Comparison of ENCODE assay signal across 20 cellular contexts in the genomic region with DNA sequence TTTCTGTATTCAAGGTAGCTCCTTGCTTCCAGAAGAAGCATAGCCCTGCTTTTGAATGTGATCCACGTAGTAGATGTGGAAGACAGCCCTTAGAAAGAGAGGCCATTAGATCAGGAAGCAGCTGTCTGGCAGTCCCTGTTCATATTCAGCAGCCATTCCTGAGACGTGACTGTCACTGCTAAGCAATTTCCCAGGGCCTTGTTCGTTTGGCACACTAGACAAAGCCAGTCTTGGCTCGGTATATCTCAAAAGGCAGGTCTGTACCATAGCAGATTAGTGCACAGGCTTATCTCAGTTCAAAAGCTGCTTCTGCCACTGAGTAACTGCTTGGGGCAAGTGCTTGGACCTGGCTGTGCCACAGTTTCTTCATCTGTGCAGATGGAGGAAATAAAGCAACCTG.
A peak's percentile ranks its signal among the peaks of the same experiment; 100 is the strongest.
DNase-seq lines count a peak whose midpoint lies in the region; ATAC-seq and TF ChIP-seq lines count a peak whose summit lies in the region.
"Had no signal": no experiment of that assay in that cellular context is flagged by ENCODE, and none has a peak within 500 bp of the region (broad histone marks: within the 10 kb centered on the region; RNA-seq: fewer than 3 reads in every experiment).

No MANE protein-coding gene starts in this region.

- H3K4me1 ChIP-seq in A673 (ENCODE audit: insufficient read depth, low read length, poor library complexity, severe bottlenecking): peaks cover 18% of the 10 kb centered on the region
- H3K4me1 ChIP-seq in BE2C: peaks cover 7% of the 10 kb centered on the region; the same call in 1 of the 2 replicates
- no peaks in the 10 kb centered on the region for H3K4me1 ChIP-seq in lung (ENCODE audit: control insufficient read depth in 2 of 2, insufficient read depth in 2 of 2, low read length in 2 of 2)
- H3K4me1 ChIP-seq: pancreas had no signal

- WGBS in lung, 2 donors: 70 to 75% methylated on average over 4 of the region's 4 CpGs

- peaks cover 3 to 21% (median 6%) of the 10 kb centered on the region in 5 experiments for H3K9me3 Mint-ChIP-seq in brain
- H3K9me3 Mint-ChIP-seq: activated naive CD8-positive, alpha-beta T cell treated with anti-CD3 and anti-CD28 coated beads, Interleukin-2, amount 10 ng/mL, durations not matched to agents 7 days and 5 days; activated T-helper 17 cell treated with anti-CD3 and anti-CD28 coated beads, Interleukin-2, amount 50 U/mL, for 72 hours; CD8-positive, alpha-beta memory T cell; stimulated activated naive B cell treated with anti-CD40 and anti-IgM and Interleukin-4, amounts not matched to agents 10 μg/mL and 1 μg/mL and 100 μg/mL, for 72 hours had no signal

- peaks cover 32% of the 10 kb centered on the region for H3K4me1 Mint-ChIP-seq in brain
- H3K4me1 Mint-ChIP-seq: activated CD4-positive, alpha-beta T cell treated with anti-CD3 and anti-CD28 coated beads, Interleukin-2, amount 10 ng/mL, durations not matched to agents 7 days and 5 days; activated naive CD8-positive, alpha-beta T cell treated with anti-CD3 and anti-CD28 coated beads, Interleukin-2, amount 10 ng/mL, durations not matched to agents 7 days and 5 days; activated T-helper 17 cell treated with anti-CD3 and anti-CD28 coated beads, Interleukin-2, amount 50 U/mL, for 72 hours; CD8-positive, alpha-beta memory T cell; stimulated activated naive B cell treated with anti-CD40 and anti-IgM and Interleukin-4, amounts not matched to agents 10 μg/mL and 1 μg/mL and 100 μg/mL, for 72 hours; T-cell had no signal

- H3K27ac ChIP-seq in A673 (ENCODE audit: low read depth, low read length, poor library complexity, severe bottlenecking) (no peak overlapping the region), lung (ENCODE audit: low read depth in 1 of 2, low read length in 1 of 2) (no peak overlapping the region)
- H3K27ac ChIP-seq: brain microvascular endothelial cell, pancreas had no signal

- no peak for TF ChIP-seq CTCF in A673 (conservative IDR thresholded peaks at IDR 0.05; ENCODE audit: low read depth, low read length)
- TF ChIP-seq CTCF in BE2C (IDR thresholded peaks at IDR 0.05; ENCODE audit: low read depth, low read length): no peak
- no peak for TF ChIP-seq CTCF in brain (conservative IDR thresholded peaks at IDR 0.05)
- no peak for TF ChIP-seq CTCF in lung (IDR thresholded peaks at IDR 0.05; ENCODE audit: control extremely low read depth, extremely low read depth)

- POLR2A ChIA-PET in A673 (lab: Charles Lee; ENCODE audit: low non-redundant PET): no interaction called here

- peak; percentile 36 for DNase-seq in A673 (ENCODE audit: low spot score)
- peak; percentile 31 for DNase-seq in BE2C
- no peak for DNase-seq in lung (ENCODE audit: low spot score)
- DNase-seq in activated effector memory CD4-positive, alpha-beta T cell treated with anti-CD3 and anti-CD28 coated beads, Interleukin-2, amount 50 U/mL, for 16 hours: no peak
- no peak for DNase-seq in SK-N-DZ (ENCODE audit: low spot score)
- no peak for DNase-seq in NCI-H2029 (lab: John Stamatoyannopoulos, UW)
- no peak for DNase-seq in SIG-M5 treated with dmso at 0.1 percent for 504 hours (lab: John Stamatoyannopoulos, UW; ENCODE audit: unreplicated experiment)
- DNase-seq: activated CD4-positive, alpha-beta T cell treated with anti-CD3 and anti-CD28 coated beads, Interleukin-2, amount 10 ng/mL, durations not matched to agents 7 days and 5 days; activated naive CD8-positive, alpha-beta T cell treated with anti-CD3 and anti-CD28 coated beads, Interleukin-2, amount 10 ng/mL, durations not matched to agents 7 days and 5 days; brain microvascular endothelial cell; CD8-positive, alpha-beta memory T cell; H7; mammary epithelial cell; NCI-H2081 treated with DMSO at 0.1 percent for 48 hours; pancreas; Right ventricle myocardium superior; stimulated activated naive B cell treated with anti-CD40 and anti-IgM and Interleukin-4, amounts not matched to agents 10 μg/mL and 1 μg/mL and 100 μg/mL, for 72 hours; T-cell had no signal

- H3K36me3 ChIP-seq in A673 (ENCODE audit: insufficient read depth, low read length, poor library complexity, severe bottlenecking) (no peaks in the 10 kb centered on the region), BE2C (no peaks in the 10 kb centered on the region), lung (ENCODE audit: control insufficient read depth in 2 of 2, insufficient read depth in 2 of 2, low read length in 2 of 2) (no peaks in the 10 kb centered on the region)
- H3K36me3 ChIP-seq: brain microvascular endothelial cell, pancreas had no signal

- H3K36me3 Mint-ChIP-seq in brain: no peaks in the 10 kb centered on the region
- H3K36me3 Mint-ChIP-seq: activated naive CD8-positive, alpha-beta T cell treated with anti-CD3 and anti-CD28 coated beads, Interleukin-2, amount 10 ng/mL, durations not matched to agents 7 days and 5 days; CD8-positive, alpha-beta memory T cell; stimulated activated naive B cell treated with anti-CD40 and anti-IgM and Interleukin-4, amounts not matched to agents 10 μg/mL and 1 μg/mL and 100 μg/mL, for 72 hours; T-cell had no signal

- BruUV-seq in A673 (replicated peaks; lab: Mats Ljungman, UMichigan): no TSS peak

- no peaks in the 10 kb centered on the region for H3K27me3 Mint-ChIP-seq in brain
- H3K27me3 Mint-ChIP-seq: activated CD4-positive, alpha-beta T cell treated with anti-CD3 and anti-CD28 coated beads, Interleukin-2, amount 10 ng/mL, durations not matched to agents 7 days and 5 days had no signal

- peak overlapping the region in 1 of 5 experiments; percentile 68 for H3K4me3 Mint-ChIP-seq in brain
- H3K4me3 Mint-ChIP-seq: activated CD4-positive, alpha-beta T cell treated with anti-CD3 and anti-CD28 coated beads, Interleukin-2, amount 10 ng/mL, durations not matched to agents 7 days and 5 days; activated naive CD8-positive, alpha-beta T cell treated with anti-CD3 and anti-CD28 coated beads, Interleukin-2, amount 10 ng/mL, durations not matched to agents 7 days and 5 days; activated T-helper 17 cell treated with anti-CD3 and anti-CD28 coated beads, Interleukin-2, amount 50 U/mL, for 72 hours; CD8-positive, alpha-beta memory T cell; stimulated activated naive B cell treated with anti-CD40 and anti-IgM and Interleukin-4, amounts not matched to agents 10 μg/mL and 1 μg/mL and 100 μg/mL, for 72 hours; T-cell had no signal

- H3K9me3 ChIP-seq in A673 (ENCODE audit: low read depth, low read length, poor library complexity, severe bottlenecking): no peaks in the 10 kb centered on the region
- H3K9me3 ChIP-seq in BE2C: no peaks in the 10 kb centered on the region
- no peaks in the 10 kb centered on the region for H3K9me3 ChIP-seq in lung (ENCODE audit: control insufficient read depth in 2 of 2, insufficient read depth in 1 of 2, low read length in 1 of 2)
- H3K9me3 ChIP-seq: pancreas had no signal

- no peak for ATAC-seq in lung (ENCODE audit: insufficient read depth, low FRiP score)
- ATAC-seq: activated T-helper 17 cell treated with anti-CD3 and anti-CD28 coated beads, Interleukin-2, amount 50 U/mL, for 72 hours; stimulated activated naive B cell treated with anti-CD40 and anti-IgM and Interleukin-4, amounts not matched to agents 10 μg/mL and 1 μg/mL and 100 μg/mL, for 72 hours; T-cell had no signal

- H3K4me3 ChIP-seq in A673 (ENCODE audit: low read depth, low read length, poor library complexity, severe bottlenecking) (no peak overlapping the region), BE2C (ENCODE audit: low read depth, low read length) (no peak overlapping the region), lung (peak overlapping the region; percentile 16)
- H3K4me3 ChIP-seq: pancreas had no signal

- intact Hi-C loops in A673 (cut with micrococcal nuclease; ENCODE audit: unreplicated experiment): no loop called here

- CTCF ChIA-PET in A673 (lab: Charles Lee): no interaction called here

- peak overlapping the region; percentile 43 to 91 (median 74) for H3K27ac Mint-ChIP-seq in brain
- H3K27ac Mint-ChIP-seq: activated CD4-positive, alpha-beta T cell treated with anti-CD3 and anti-CD28 coated beads, Interleukin-2, amount 10 ng/mL, durations not matched to agents 7 days and 5 days; activated naive CD8-positive, alpha-beta T cell treated with anti-CD3 and anti-CD28 coated beads, Interleukin-2, amount 10 ng/mL, durations not matched to agents 7 days and 5 days; activated T-helper 17 cell treated with anti-CD3 and anti-CD28 coated beads, Interleukin-2, amount 50 U/mL, for 72 hours; CD8-positive, alpha-beta memory T cell; stimulated activated naive B cell treated with anti-CD40 and anti-IgM and Interleukin-4, amounts not matched to agents 10 μg/mL and 1 μg/mL and 100 μg/mL, for 72 hours; T-cell had no signal

- peaks cover 3% of the 10 kb centered on the region for H3K27me3 ChIP-seq in A673 (replicated peaks; ENCODE audit: insufficient read depth, low read depth, low read length, poor library complexity)
- no peaks in the 10 kb centered on the region for H3K27me3 ChIP-seq in BE2C
- no peaks in the 10 kb centered on the region for H3K27me3 ChIP-seq in lung (ENCODE audit: control insufficient read depth, insufficient read depth)
- H3K27me3 ChIP-seq: brain microvascular endothelial cell, pancreas had no signal

Comparison
In these comparisons a context has a peak if more than half of its experiments do, and no peak if none do; other contexts are left out.
1. DNase-seq: peak in A673 (single experiment) and BE2C (single experiment); none in lung (single experiment), activated effector memory CD4-positive, alpha-beta T cell treated with anti-CD3 and anti-CD28 coated beads, Interleukin-2, amount 50 U/mL, for 16 hours (single experiment), SK-N-DZ (single experiment), NCI-H2029 (single experiment) and SIG-M5 treated with dmso at 0.1 percent for 504 hours (single experiment).